In the genomic region with DNA sequence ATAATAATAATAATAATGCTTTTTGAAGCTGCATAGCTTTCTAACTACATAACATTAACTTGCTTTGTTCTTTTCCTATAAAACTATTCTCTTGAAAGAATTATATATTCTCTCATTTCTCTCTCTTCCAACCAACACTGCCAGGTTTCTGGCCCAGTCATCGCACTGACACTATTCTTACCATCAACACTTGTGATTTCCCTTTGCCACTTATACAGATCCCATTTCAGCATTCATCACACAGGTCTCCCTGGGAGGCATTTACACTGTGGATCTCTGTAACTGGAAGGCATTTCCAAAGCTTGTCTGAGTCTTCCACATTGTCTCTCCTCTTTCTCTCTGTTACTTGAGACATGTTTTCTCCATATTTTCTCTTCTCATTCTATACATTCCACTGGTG, we compare ENCODE assay signal across 27 cellular contexts.
"Had no signal": no experiment of that assay in that cellular context is flagged by ENCODE, and none has a peak within 500 bp of the region (broad histone marks: within the 10 kb centered on the region; RNA-seq: fewer than 3 reads in every experiment).

No MANE protein-coding gene starts in this region.

- H3K36me3 ChIP-seq: colonic mucosa, esophagus muscularis mucosa, esophagus squamous epithelium, gastroesophageal sphincter, heart left ventricle, heart right ventricle had no signal

- H3K4me3 ChIP-seq: colonic mucosa, coronary artery, dorsolateral prefrontal cortex, esophagus muscularis mucosa, esophagus squamous epithelium, gastroesophageal sphincter, heart left ventricle, heart right ventricle had no signal

- ATAC-seq: effector memory CD8-positive, alpha-beta T cell; esophagus mucosa; foreskin keratinocyte; gastroesophageal sphincter; heart left ventricle; heart right ventricle had no signal

- H3K9me3 Mint-ChIP-seq: effector memory CD8-positive, alpha-beta T cell; endodermal cell had no signal

- FAIRE-seq: colon, endometrium, endothelial cell of umbilical vein had no signal

- H3K27me3 Mint-ChIP-seq: dendritic cell treated with granulocyte-macrophage colony-stimulating factor and Interleukin-4, amounts not matched to agents 40 ng/mL and 50 ng/mL, for 4 days; effector memory CD8-positive, alpha-beta T cell had no signal

- H3K4me3 Mint-ChIP-seq: dendritic cell treated with granulocyte-macrophage colony-stimulating factor and Interleukin-4, amounts not matched to agents 40 ng/mL and 50 ng/mL, for 4 days; effector memory CD8-positive, alpha-beta T cell; endodermal cell had no signal

- H3K9me3 ChIP-seq: colonic mucosa, esophagus muscularis mucosa, esophagus squamous epithelium, gastroesophageal sphincter, heart left ventricle, heart right ventricle had no signal

- H3K27ac Mint-ChIP-seq: dendritic cell treated with granulocyte-macrophage colony-stimulating factor and Interleukin-4, amounts not matched to agents 40 ng/mL and 50 ng/mL, for 4 days; effector memory CD8-positive, alpha-beta T cell; endodermal cell had no signal

- H3K4me1 Mint-ChIP-seq: endodermal cell had no signal

- H3K27me3 ChIP-seq: colonic mucosa, dorsolateral prefrontal cortex, esophagus muscularis mucosa, esophagus squamous epithelium, foreskin keratinocyte, gastroesophageal sphincter, heart left ventricle, heart right ventricle had no signal

- H3K4me1 ChIP-seq: colonic mucosa, esophagus muscularis mucosa, esophagus squamous epithelium, gastroesophageal sphincter, heart left ventricle, heart right ventricle had no signal

- H3K27ac ChIP-seq: colonic mucosa, coronary artery, dorsolateral prefrontal cortex, epithelial cell of prostate, esophagus muscularis mucosa, esophagus squamous epithelium, foreskin keratinocyte, gastroesophageal sphincter, heart left ventricle, heart right ventricle had no signal

- DNase-seq: colonic mucosa; cortex of kidney; dermis blood vessel endothelial cell; dorsolateral prefrontal cortex; effector CD4-positive, alpha-beta T cell; effector CD8-positive, alpha-beta T cell; effector memory CD4-positive, alpha-beta T cell; effector memory CD8-positive, alpha-beta T cell; endodermal cell; erythroblast; esophagus squamous epithelium; foreskin fibroblast; foreskin keratinocyte; foreskin melanocyte; glutamatergic neuron; head of caudate nucleus; heart left ventricle; heart right ventricle had no signal
